In genomic region chr11:47992959-47993820, GRCh38 we compare ENCODE assay signal across 13 cellular contexts. TPM values are rescaled to one million over a fixed set of nuclear protein-coding genes. Genes with fewer than 3 reads are reported as not detected.
DNase-seq lines count a peak whose midpoint lies in the region; ATAC-seq and TF ChIP-seq lines count a peak whose summit lies in the region.
"Had no signal": no experiment of that assay in that cellular context is flagged by ENCODE, and none has a peak within 500 bp of the region (broad histone marks: within the 10 kb centered on the region; RNA-seq: fewer than 3 reads in every experiment).

No MANE protein-coding gene starts in this region.

- H3K4ac ChIP-seq in H9 (ENCODE audit: low read depth, low read length), result no peak overlapping the region

- no peak overlapping the region for H2BK5ac ChIP-seq in H9 (ENCODE audit: insufficient read length, low read length)

- no CpG with 5 or more reads among the region's 11 CpGs for WGBS in H9 (ENCODE audit: extremely low coverage, insufficient read length, low lambda C conversion rate)

- DNase-seq in H9, result no peak
- peak; percentile 89 to 90 for DNase-seq in erythroblast (lab: John Stamatoyannopoulos, UW)
- DNase-seq in skeletal muscle cell (ENCODE audit: low read depth), result peak; percentile 27
- DNase-seq: activated CD4-positive, alpha-beta T cell treated with anti-CD3 and anti-CD28 coated beads for 48 hours; caudate nucleus; left cardiac atrium; NCI-H69 had no signal

- H3T11ph ChIP-seq in H9 (ENCODE audit: low read length), result no peak overlapping the region

- peak overlapping the region; percentile 34 to 91 (median 89); a peak in 5 of 7 replicates for H3K27ac Mint-ChIP-seq in H9

- H3K27me3 ChIP-seq in H9 (ENCODE audit: insufficient read depth, low read length) (no peaks in the 10 kb centered on the region), OCI-LY1 (ENCODE audit: insufficient read depth, low read length) (no peaks in the 10 kb centered on the region)
- H3K27me3 ChIP-seq: tibial nerve had no signal

- no peak overlapping the region for H3K27ac ChIP-seq in H9 (ENCODE audit: insufficient read length, low read depth, low read length)
- peak overlapping the region; percentile 88 for H3K27ac ChIP-seq in OCI-LY1 (ENCODE audit: low read depth, low read length, poor library complexity, severe bottlenecking)
- H3K27ac ChIP-seq: tibial nerve had no signal

- no peak overlapping the region for H4K8ac ChIP-seq in H9 (replicated peaks; ENCODE audit: insufficient read length, low read depth, low read length)

- ATAC-seq in GM18873 (IDR thresholded peaks at IDR 0.05; ENCODE audit: low FRiP score, unreplicated experiment) (no peak), GM18502 (IDR thresholded peaks at IDR 0.05; ENCODE audit: poor library complexity, unreplicated experiment) (no peak), HG02884 (IDR thresholded peaks at IDR 0.05; ENCODE audit: unreplicated experiment) (no peak), HG03135 (IDR thresholded peaks at IDR 0.05; ENCODE audit: unreplicated experiment) (no peak)

- no peak overlapping the region for H4K5ac ChIP-seq in H9 (ENCODE audit: insufficient read length, low read depth, low read length)

- no peak overlapping the region for H3K14ac ChIP-seq in H9 (ENCODE audit: insufficient read depth, low read length)

- TF ChIP-seq CTCF in H9 (conservative IDR thresholded peaks at IDR 0.05) (no peak), OCI-LY1 (IDR thresholded peaks at IDR 0.05; ENCODE audit: low read length) (no peak)

- H2AK5ac ChIP-seq in H9 (ENCODE audit: insufficient read length, low read length), result no peak overlapping the region

- H3K56ac ChIP-seq in H9 (ENCODE audit: insufficient read length, low read depth, low read length), result no peak overlapping the region

- no peak overlapping the region for H3K4me3 ChIP-seq in OCI-LY1 (ENCODE audit: low read depth, low read length, poor library complexity, severe bottlenecking)
- H3K4me3 ChIP-seq in skeletal muscle cell (ENCODE audit: low read depth, low read length), result no peak overlapping the region
- H3K4me3 ChIP-seq: tibial nerve had no signal

- H4K91ac ChIP-seq in H9 (ENCODE audit: insufficient read length, low read depth, low read length), result no peak overlapping the region

- no peak overlapping the region for H2BK120ac ChIP-seq in H9 (ENCODE audit: low read depth, low read length, poor library complexity, severe bottlenecking)

- H3K9ac ChIP-seq in H9 (ENCODE audit: extremely low read depth, insufficient read length, low read length), result no peak overlapping the region
- no peak overlapping the region; the same call in 1 of the 2 replicates for H3K9ac ChIP-seq in OCI-LY1 (ENCODE audit: low read length)

- H2AFZ ChIP-seq in H9 (ENCODE audit: low read length) (no peak overlapping the region), OCI-LY1 (ENCODE audit: low read length) (no peak overlapping the region)

- H3K18ac ChIP-seq in H9 (ENCODE audit: insufficient read length, low read depth, low read length), result no peak overlapping the region

- H3K36me3 Mint-ChIP-seq in H9 (ENCODE audit: insufficient read depth in 1 of 3, low read depth in 3 of 3), result no peaks in the 10 kb centered on the region

- no peak overlapping the region for H3K4me3 Mint-ChIP-seq in H9

- H2BK15ac ChIP-seq in H9 (ENCODE audit: low read depth, low read length), result no peak overlapping the region

- H4K20me1 ChIP-seq in H9 (ENCODE audit: control insufficient read depth, insufficient read depth, insufficient read length), result no peaks in the 10 kb centered on the region
- H4K20me1 ChIP-seq in OCI-LY1 (ENCODE audit: insufficient read depth, low read length), result no peaks in the 10 kb centered on the region

- no peaks in the 10 kb centered on the region for H3K27me3 Mint-ChIP-seq in H9 (ENCODE audit: low read depth)

- H3K36me3 ChIP-seq in OCI-LY1 (ENCODE audit: insufficient read depth, low read length), result peaks cover 25% of the 10 kb centered on the region
- H3K36me3 ChIP-seq: tibial nerve had no signal

- TF ChIP-seq POLR2A in erythroblast (IDR thresholded peaks at IDR 0.05; ENCODE audit: low read length), result no peak

- H3K79me1 ChIP-seq in H9 (ENCODE audit: insufficient read depth, low read depth, low read length, poor library complexity, severe bottlenecking), result no peaks in the 10 kb centered on the region

- H3K4me1 Mint-ChIP-seq in H9, result peaks cover 28 to 38% of the 10 kb centered on the region in 2 experiments

- H3K4me1 ChIP-seq in H9 (ENCODE audit: insufficient read depth, low read length) (peaks cover 12% of the 10 kb centered on the region; the same call in 1 of the 2 replicates), OCI-LY1 (ENCODE audit: insufficient read depth, low read length, severe bottlenecking) (peaks cover 93% of the 10 kb centered on the region)

- no peak overlapping the region for H3K23ac ChIP-seq in H9 (ENCODE audit: insufficient read length, low read depth, low read length)

- H3K4me2 ChIP-seq in H9 (ENCODE audit: insufficient read depth, insufficient read length, low read length), result no peak overlapping the region
- H3K4me2 ChIP-seq in OCI-LY1 (ENCODE audit: low read length), result peak overlapping the region; percentile 24; the same call in 1 of the 2 replicates

- no peaks in the 10 kb centered on the region; the same call in 1 of the 2 replicates for H3F3A ChIP-seq in OCI-LY1 (ENCODE audit: insufficient read depth, low read length)

- H3K79me2 ChIP-seq in H9 (ENCODE audit: insufficient read depth, low read length) (no peaks in the 10 kb centered on the region), OCI-LY1 (ENCODE audit: insufficient read depth, low read length) (peaks cover 95% of the 10 kb centered on the region)

- no peak overlapping the region for H2BK20ac ChIP-seq in H9 (ENCODE audit: low read depth, low read length, poor library complexity, severe bottlenecking)

- H3K23me2 ChIP-seq in H9 (ENCODE audit: insufficient read length, low read depth, low read length, poor library complexity, severe bottlenecking), result no peaks in the 10 kb centered on the region

- no peaks in the 10 kb centered on the region for H3K9me2 ChIP-seq in OCI-LY1 (ENCODE audit: low read depth, low read length)

- H2BK12ac ChIP-seq in H9 (ENCODE audit: insufficient read length, low read depth, low read length), result no peak overlapping the region

- no peaks in the 10 kb centered on the region for H3K9me3 Mint-ChIP-seq in H9

- H3K9me3 ChIP-seq in H9 (ENCODE audit: control insufficient read depth, low read depth, low read length) (no peaks in the 10 kb centered on the region), OCI-LY1 (ENCODE audit: low read length) (no peaks in the 10 kb centered on the region)
- H3K9me3 ChIP-seq: tibial nerve had no signal

RNA-seq across cellular contexts. Expression of gene PTPRJ, which starts 12.8 kb away (rescaled TPM):
- 10.6 and 11.4 TPM in 2 replicates for total RNA-seq in H9 (2021)
